10 cellular contexts compared by ENCODE assay signal in the genomic region with DNA sequence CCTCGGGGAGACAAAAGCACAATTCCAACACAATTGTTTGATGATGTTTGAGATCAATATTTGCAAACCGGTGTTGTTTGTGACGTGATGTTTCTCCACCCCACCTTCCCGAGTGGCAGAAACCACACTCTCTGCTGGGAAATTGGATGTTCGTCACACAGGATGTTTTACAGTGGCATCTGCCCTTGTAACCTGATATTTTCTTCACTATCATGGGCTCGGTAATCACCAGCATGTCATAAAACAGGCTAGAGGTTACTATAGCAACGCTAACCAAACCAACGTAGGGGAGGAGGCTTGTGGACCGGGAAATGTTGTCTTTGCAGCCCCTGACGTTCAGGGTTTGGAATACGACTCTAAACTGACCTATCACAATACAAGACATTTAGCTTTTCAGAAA.
DNase-seq lines count a peak whose midpoint lies in the region; ATAC-seq and TF ChIP-seq lines count a peak whose summit lies in the region.
"Had no signal": no experiment of that assay in that cellular context is flagged by ENCODE, and none has a peak within 500 bp of the region (broad histone marks: within the 10 kb centered on the region; RNA-seq: fewer than 3 reads in every experiment).

No MANE protein-coding gene starts in this region.

- H3K36me3 ChIP-seq in MM.1S (replicated peaks; ENCODE audit: insufficient read depth, low read length) = no peaks in the 10 kb centered on the region
- H3K36me3 ChIP-seq: cardiac muscle cell, stomach had no signal

- peaks cover 3% of the 10 kb centered on the region for H3K36me3 Mint-ChIP-seq in effector memory CD8-positive, alpha-beta T cell (ENCODE audit: insufficient read depth)

- H3K4me2 ChIP-seq in MM.1S (ENCODE audit: low read depth, low read length) = peak overlapping the region; percentile 74

- no peaks in the 10 kb centered on the region for H3K4me1 Mint-ChIP-seq in effector memory CD8-positive, alpha-beta T cell (ENCODE audit: low read depth in 2 of 2)

- H3K4me3 Mint-ChIP-seq in effector memory CD8-positive, alpha-beta T cell = no peak overlapping the region

- DNase-seq in MM.1S (peak; percentile 37), NCI-H69 (lab: John Stamatoyannopoulos, UW) (peak; percentile 51), fibroblast of the aortic adventitia (ENCODE audit: low read depth) (peak; percentile 2), stromal cell of bone marrow (ENCODE audit: low read depth) (peak; percentile 50)
- no peak for DNase-seq in effector memory CD8-positive, alpha-beta T cell

- H3K9me3 Mint-ChIP-seq in effector memory CD8-positive, alpha-beta T cell = peaks cover 0 to 6% of the 10 kb centered on the region in 2 donors

- H3K4me1 ChIP-seq in MM.1S (ENCODE audit: low read length) = no peaks in the 10 kb centered on the region

- peak overlapping the region; percentile 46 for H2AFZ ChIP-seq in MM.1S (ENCODE audit: low read length)

- TF ChIP-seq CTCF in MM.1S (IDR thresholded peaks at IDR 0.05; ENCODE audit: low read length) (no peak), fibroblast of the aortic adventitia (IDR thresholded peaks at IDR 0.05; ENCODE audit: insufficient read depth, low read length) (no peak)

- H3K27ac Mint-ChIP-seq in effector memory CD8-positive, alpha-beta T cell = no peak overlapping the region

- H3K9me2 ChIP-seq in MM.1S (replicated peaks; ENCODE audit: insufficient read depth, low read length) = no peaks in the 10 kb centered on the region

- peak overlapping the region; percentile 55 for H3K9ac ChIP-seq in MM.1S (ENCODE audit: low read length)

- peak overlapping the region; percentile 77; the same call in 1 of the 2 replicates for H3K27ac ChIP-seq in MM.1S (ENCODE audit: low read length)
- H3K27ac ChIP-seq: cardiac muscle cell, skin epidermis had no signal

- peaks cover 5% of the 10 kb centered on the region; the same call in 1 of the 2 replicates for H3F3A ChIP-seq in MM.1S (ENCODE audit: insufficient read depth, low read length)

- no peaks in the 10 kb centered on the region for H3K27me3 ChIP-seq in MM.1S (replicated peaks; ENCODE audit: insufficient read depth, low read length)
- H3K27me3 ChIP-seq: cardiac muscle cell, stomach had no signal

- peak overlapping the region; percentile 54 for H3K4me3 ChIP-seq in MM.1S (ENCODE audit: low read length)
- H3K4me3 ChIP-seq in fibroblast of the aortic adventitia (ENCODE audit: low read depth, low read length) = no peak overlapping the region
- H3K4me3 ChIP-seq: cardiac muscle cell, skin epidermis had no signal

- H4K20me1 ChIP-seq in MM.1S (ENCODE audit: insufficient read depth, low read length) = no peaks in the 10 kb centered on the region

- ATAC-seq in effector memory CD8-positive, alpha-beta T cell (replicated peaks) = no peak
- ATAC-seq in GM19455 (IDR thresholded peaks at IDR 0.05; ENCODE audit: unreplicated experiment) (no peak), HG03159 (IDR thresholded peaks at IDR 0.05; ENCODE audit: unreplicated experiment) (no peak)

- no peaks in the 10 kb centered on the region for H3K27me3 Mint-ChIP-seq in effector memory CD8-positive, alpha-beta T cell

- no peaks in the 10 kb centered on the region for H3K79me2 ChIP-seq in MM.1S (ENCODE audit: low read length)

- no peaks in the 10 kb centered on the region for H3K9me3 ChIP-seq in MM.1S (replicated peaks; ENCODE audit: insufficient read depth, low read length)
- H3K9me3 ChIP-seq: stomach had no signal

Comparison
In these comparisons a context has a peak if more than half of its experiments do, and no peak if none do; other contexts are left out.
1. DNase-seq: peak in MM.1S (single experiment), NCI-H69 (single experiment), fibroblast of the aortic adventitia (single experiment) and stromal cell of bone marrow (single experiment); none in effector memory CD8-positive, alpha-beta T cell (0 of 3).